ENCODE assay signal across 9 cellular contexts in the genomic region with DNA sequence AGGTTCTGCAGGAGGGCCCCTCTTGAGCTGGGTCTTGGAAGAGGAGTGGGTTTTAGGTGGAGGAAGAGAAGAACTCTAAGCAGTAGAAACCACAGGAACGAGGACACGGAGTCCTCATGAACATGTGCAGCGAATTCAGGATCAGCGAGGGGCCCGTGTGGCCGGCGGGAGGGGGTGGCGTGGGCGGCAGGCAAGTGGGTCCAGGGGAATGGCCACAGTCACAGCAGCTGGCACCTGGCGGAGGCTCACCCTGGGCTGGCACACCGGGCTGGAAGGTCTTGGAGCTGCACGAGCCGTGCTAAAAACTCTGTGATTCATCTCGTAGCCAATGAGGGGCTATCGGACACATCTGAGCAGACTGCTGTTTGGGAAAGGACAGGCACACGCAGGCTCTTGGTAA. TPM values are rescaled to one million over a fixed set of nuclear protein-coding genes. Genes with fewer than 3 reads are reported as not detected.
"Had no signal": no experiment of that assay in that cellular context is flagged by ENCODE, and none has a peak within 500 bp of the region (broad histone marks: within the 10 kb centered on the region; RNA-seq: fewer than 3 reads in every experiment).

No MANE protein-coding gene starts in this region.

- FAIRE-seq: H1, H54, HTR-8/SVneo had no signal

- DNase-seq: HCEC 1CT, IMR-90, KBM-7 had no signal

- H3K9ac ChIP-seq: KMS-11 had no signal

- H3K4me3 Mint-ChIP-seq: GM23338 had no signal

- H3K4me3 ChIP-seq: GM23338 had no signal

- H3K4me2 ChIP-seq: KMS-11 had no signal

- H3K27ac Mint-ChIP-seq: GM23338 had no signal

- H3K27ac ChIP-seq: KMS-11 had no signal

RNA-seq across cellular contexts. Expression of a gene that starts 18.0 kb away (rescaled TPM):
- total RNA-seq: GM23338, H1, HT-29, IMR-90 had no signal
